18 cellular contexts compared by ENCODE assay signal in genomic region chr2:33380661-33381183, GRCh38.
A peak's percentile ranks its signal among the peaks of the same experiment; 100 is the strongest.
DNase-seq lines count a peak whose midpoint lies in the region; ATAC-seq, FAIRE-seq and TF ChIP-seq lines count a peak whose summit lies in the region.
"Had no signal": no experiment of that assay in that cellular context is flagged by ENCODE, and none has a peak within 500 bp of the region (broad histone marks: within the 10 kb centered on the region; RNA-seq: fewer than 3 reads in every experiment).

No MANE protein-coding gene starts in this region.

- H3K4me1 ChIP-seq in HepG2 (ENCODE audit: insufficient read depth, low read length) (no peaks in the 10 kb centered on the region), right lobe of liver (no peaks in the 10 kb centered on the region), right cardiac atrium (ENCODE audit: control insufficient read depth, insufficient read depth, low read length) (no peaks in the 10 kb centered on the region)
- H3K4me1 ChIP-seq: BLaER1 treated with 17β-estradiol and CSF1 and Interleukin-3, amounts not matched to agents 10 nM and 100 nM; Peyer's patch had no signal

- intact Hi-C loops in HepG2 (cut with micrococcal nuclease; ENCODE audit: unreplicated experiment): loop anchor here (5.0 kb wide), 1 partner anchor 62 kb away; no protein-coding TSS in a partner anchor
- intact Hi-C loops in right lobe of liver (cut with DNase I): no loop called here
- intact Hi-C loops in right cardiac atrium (cut with DNase I): no loop called here

- peak; percentile 23 for FAIRE-seq in HepG2 (lab: Jason Lieb, UNC)
- FAIRE-seq: A204.1, H1 had no signal

- DNase-seq in HepG2 (ENCODE audit: low spot score) (no peak), right lobe of liver (no peak), MV-4-11 (lab: John Stamatoyannopoulos, UW) (peak; percentile 57), right cardiac atrium (no peak)
- DNase-seq: Calu3; CD8-positive, alpha-beta T cell; NCI-H1417 treated with DMSO at 0.1 percent for 48 hours; NCI-H187 treated with DMSO at 0.1 percent for 48 hours; NCI-H226; NCI-H524 treated with DMSO at 0.1 percent for 48 hours; Peyer's patch had no signal

- no peaks in the 10 kb centered on the region for H3K9me2 ChIP-seq in SU-DHL-6 (replicated peaks; ENCODE audit: insufficient read depth, low read length)

- CTCF ChIA-PET in HepG2 (lab: Yijun Ruan, JAX; ENCODE audit: low intra/inter-chr PET ratio, low total read pairs): no interaction called here

- peaks cover 25% of the 10 kb centered on the region for H3F3A ChIP-seq in SU-DHL-6 (ENCODE audit: insufficient read depth)

- POLR2A ChIA-PET in HepG2 (lab: Yijun Ruan, JAX): no interaction called here

- H3K27me3 ChIP-seq in HepG2 (ENCODE audit: control insufficient read depth in 1 of 2, insufficient read depth in 2 of 2, low read length in 2 of 2) (peaks cover 0 to 15% of the 10 kb centered on the region in 2 experiments; a peak in 2 of 5 replicates), right lobe of liver (no peaks in the 10 kb centered on the region), SU-DHL-6 (ENCODE audit: low read length) (no peaks in the 10 kb centered on the region), right cardiac atrium (ENCODE audit: control insufficient read depth, insufficient read depth) (no peaks in the 10 kb centered on the region)
- H3K27me3 ChIP-seq: BLaER1 treated with 17β-estradiol and CSF1 and Interleukin-3, amounts not matched to agents 10 nM and 100 nM; Peyer's patch had no signal

- no peak for TF ChIP-seq RAD21 in HepG2 (CRISPR knock-in tag; IDR thresholded peaks at IDR 0.05)

- TF ChIP-seq POLR2A in HepG2 (IDR thresholded peaks at IDR 0.05; ENCODE audit: insufficient read depth in 1 of 2, low read depth in 2 of 2, low read length in 2 of 2) (no peak), right lobe of liver (IDR thresholded peaks at IDR 0.05) (no peak)

- no TSS peak for BruUV-seq in HepG2 (replicated peaks; lab: Mats Ljungman, UMichigan)

- 52% methylated on average over 2 of the region's 2 CpGs for WGBS in HepG2 (ENCODE audit: low lambda C conversion rate)
- 57% methylated on average over 2 of the region's 2 CpGs for WGBS in right lobe of liver (ENCODE audit: insufficient coverage, low coverage, low lambda C conversion rate, missing lambda C conversion rate)
- 62% methylated on average over 2 of the region's 2 CpGs for WGBS in right cardiac atrium

- H3K79me2 ChIP-seq in HepG2 (ENCODE audit: insufficient read depth, low read length) (no peaks in the 10 kb centered on the region), SU-DHL-6 (ENCODE audit: insufficient read depth, low read length) (no peaks in the 10 kb centered on the region)

- H2AFZ ChIP-seq in HepG2 (ENCODE audit: low read length) (no peak overlapping the region), SU-DHL-6 (ENCODE audit: low read depth, low read length, severe bottlenecking) (no peak overlapping the region)

- H3K9me3 ChIP-seq in HepG2 (ENCODE audit: low read length) (no peaks in the 10 kb centered on the region), right lobe of liver (no peaks in the 10 kb centered on the region), SU-DHL-6 (ENCODE audit: insufficient read depth, low read length) (no peaks in the 10 kb centered on the region), right cardiac atrium (ENCODE audit: control insufficient read depth, low read length) (no peaks in the 10 kb centered on the region)
- H3K9me3 ChIP-seq: BLaER1 treated with 17β-estradiol and CSF1 and Interleukin-3, amounts not matched to agents 10 nM and 100 nM; Peyer's patch had no signal

- in situ Hi-C loops in HepG2 (cut with HindIII; ENCODE audit: extremely low pct_ligation_motif_present, low pct_unique_long_range_greater_than_20kb): no loop called here

- H4K20me1 ChIP-seq in HepG2 (ENCODE audit: insufficient read depth, low read length): no peaks in the 10 kb centered on the region
- H4K20me1 ChIP-seq in SU-DHL-6 (ENCODE audit: low read depth, low read length): no peaks in the 10 kb centered on the region
- H4K20me1 ChIP-seq: BLaER1 treated with 17β-estradiol and CSF1 and Interleukin-3, amounts not matched to agents 10 nM and 100 nM had no signal

- TF ChIP-seq EP300 in HepG2 (IDR thresholded peaks at IDR 0.05; ENCODE audit: low read depth in 2 of 2, low read length in 2 of 2) (no peak), HepG2 (CRISPR knock-in tag; IDR thresholded peaks at IDR 0.05; ENCODE audit: borderline replicate concordance) (no peak)

- no peak for ATAC-seq in HepG2
- no peak for ATAC-seq in right lobe of liver
- ATAC-seq in GM21381 (IDR thresholded peaks at IDR 0.05; ENCODE audit: unreplicated experiment): no peak
- ATAC-seq in HG02763 (IDR thresholded peaks at IDR 0.05; ENCODE audit: unreplicated experiment): no peak
- no peak for ATAC-seq in right cardiac atrium
- ATAC-seq: CD8-positive, alpha-beta T cell had no signal

- no peak overlapping the region for H3K4me2 ChIP-seq in HepG2 (ENCODE audit: low read depth, low read length)
- no peak overlapping the region for H3K4me2 ChIP-seq in SU-DHL-6 (ENCODE audit: low read depth, low read length, poor library complexity, severe bottlenecking)
- H3K4me2 ChIP-seq: BLaER1 treated with 17β-estradiol and CSF1 and Interleukin-3, amounts not matched to agents 10 nM and 100 nM had no signal

- H3K36me3 ChIP-seq in HepG2 (replicated peaks in 1 of 2; ENCODE audit: control insufficient read depth in 1 of 2, insufficient read depth in 2 of 2, low read length in 2 of 2): no peaks in the 10 kb centered on the region
- no peaks in the 10 kb centered on the region for H3K36me3 ChIP-seq in right lobe of liver
- peaks cover 3% of the 10 kb centered on the region; the same call in 1 of the 2 replicates for H3K36me3 ChIP-seq in SU-DHL-6 (ENCODE audit: low read length)
- H3K36me3 ChIP-seq: BLaER1 treated with 17β-estradiol and CSF1 and Interleukin-3, amounts not matched to agents 10 nM and 100 nM; Peyer's patch had no signal

- H3K9ac ChIP-seq in HepG2 (ENCODE audit: insufficient read depth, low read depth, low read length) (no peak overlapping the region), SU-DHL-6 (ENCODE audit: low read length) (no peak overlapping the region)
- H3K9ac ChIP-seq: BLaER1 treated with 17β-estradiol and CSF1 and Interleukin-3, amounts not matched to agents 10 nM and 100 nM had no signal

- no peak for TF ChIP-seq CTCF in HepG2 (CRISPR knock-in tag; IDR thresholded peaks at IDR 0.05)
- no peak for TF ChIP-seq CTCF in right lobe of liver (IDR thresholded peaks at IDR 0.05)
- TF ChIP-seq CTCF in SU-DHL-6 (IDR thresholded peaks at IDR 0.05; ENCODE audit: insufficient read depth, low read length, poor library complexity, severe bottlenecking): no peak

- H3K27ac ChIP-seq in HepG2 (ENCODE audit: extremely low read length, insufficient read depth, low read length) (no peak overlapping the region), right lobe of liver (no peak overlapping the region), SU-DHL-6 (ENCODE audit: low read depth, low read length) (0 out of 2 replicates have a peak overlapping the region, but pooled peaks have one; percentile 1), right cardiac atrium (ENCODE audit: low read length) (no peak overlapping the region)
- H3K27ac ChIP-seq: BLaER1 treated with 17β-estradiol and CSF1 and Interleukin-3, amounts not matched to agents 10 nM and 100 nM; Peyer's patch; SK-N-MC had no signal

- H3K4me3 ChIP-seq in HepG2 (replicated peaks in 1 of 3; ENCODE audit: insufficient read depth in 1 of 3, low read depth in 2 of 3, low read length in 3 of 3) (no peak overlapping the region), right lobe of liver (no peak overlapping the region), SU-DHL-6 (ENCODE audit: insufficient read depth, low read length, poor library complexity, severe bottlenecking) (no peak overlapping the region), right cardiac atrium (ENCODE audit: low read length) (no peak overlapping the region)
- H3K4me3 ChIP-seq: BLaER1 treated with 17β-estradiol and CSF1 and Interleukin-3, amounts not matched to agents 10 nM and 100 nM; Peyer's patch; SK-N-MC had no signal

TF ChIP-seq in HepG2, 621 proteins besides CTCF, POLR2A, EP300 and RAD21 (continues in another document):
- no peak for TF ChIP-seq ATF6 (CRISPR knock-in tag; conservative IDR thresholded peaks at IDR 0.05)
- TF ChIP-seq GFI1 (CRISPR knock-in tag; IDR thresholded peaks at IDR 0.05; ENCODE audit: borderline replicate concordance): no peak
- no peak for TF ChIP-seq MED1 (CRISPR knock-in tag; IDR thresholded peaks at IDR 0.05)
- no peak for TF ChIP-seq SALL1 (CRISPR knock-in tag; IDR thresholded peaks at IDR 0.05)
